In genomic region chr19:46493236-46494114, GRCh38 we compare ENCODE assay signal across 9 cellular contexts. TPM values are rescaled to one million over a fixed set of nuclear protein-coding genes. Genes with fewer than 3 reads are reported as not detected.
DNase-seq lines count a peak whose midpoint lies in the region; ATAC-seq and TF ChIP-seq lines count a peak whose summit lies in the region.
"Had no signal": no experiment of that assay in that cellular context is flagged by ENCODE, and none has a peak within 500 bp of the region (broad histone marks: within the 10 kb centered on the region; RNA-seq: fewer than 3 reads in every experiment).

No MANE protein-coding gene starts in this region.

- DNase-seq in activated T-helper 2 cell treated with anti-CD3 and anti-CD28 coated beads, Interferon-gamma antibody, Interleukin-2, Interleukin-4, amounts not matched to agents 10 μg/mL and 5 μg/mL and 100 μg/mL, durations not matched to agents 14 hours and 24 hours and 36 hours (ENCODE audit: low spot score) = no peak
- DNase-seq in left cardiac atrium (peak; percentile 64), foreskin keratinocyte (no peak), NCI-H2171 (lab: John Stamatoyannopoulos, UW) (no peak), NCI-H524 treated with DMSO at 0.1 percent for 48 hours (lab: John Stamatoyannopoulos, UW) (no peak)
- DNase-seq in effector CD8-positive, alpha-beta T cell (lab: John Stamatoyannopoulos, UW) = no peak

- peaks cover 4% of the 10 kb centered on the region for H3K4me1 Mint-ChIP-seq in activated T-helper 2 cell treated with anti-CD3 and anti-CD28 coated beads, Interferon-gamma antibody, Interleukin-2, Interleukin-4, amounts not matched to agents 10 μg/mL and 5 μg/mL and 100 μg/mL, durations not matched to agents 14 hours and 24 hours and 36 hours (ENCODE audit: low read depth)

- no peak overlapping the region for H3K27ac Mint-ChIP-seq in activated T-helper 2 cell treated with anti-CD3 and anti-CD28 coated beads, Interferon-gamma antibody, Interleukin-2, Interleukin-4, amounts not matched to agents 10 μg/mL and 5 μg/mL and 100 μg/mL, durations not matched to agents 14 hours and 24 hours and 36 hours

- H3K4me3 ChIP-seq in HUES6 (ENCODE audit: low read depth, low read length) (peak overlapping the region; percentile 47), skeletal muscle tissue (ENCODE audit: low read length in 3 of 3) (peak overlapping the region in 2 of 3 donors; percentile 38 to 49)
- H3K4me3 ChIP-seq: SK-N-MC had no signal

- H3K9ac ChIP-seq in HUES6 (ENCODE audit: low read length) (no peak overlapping the region), skeletal muscle tissue (ENCODE audit: low read depth in 1 of 3, low read length in 3 of 3) (peak overlapping the region in 2 of 3 donors; percentile 32 to 64)

- H3K4me3 Mint-ChIP-seq in activated T-helper 2 cell treated with anti-CD3 and anti-CD28 coated beads, Interferon-gamma antibody, Interleukin-2, Interleukin-4, amounts not matched to agents 10 μg/mL and 5 μg/mL and 100 μg/mL, durations not matched to agents 14 hours and 24 hours and 36 hours (ENCODE audit: low read depth) = peak overlapping the region; percentile 49

- ATAC-seq in left cardiac atrium (peak; percentile 23 to 50), foreskin keratinocyte (no peak)

- TF ChIP-seq CTCF in foreskin keratinocyte (conservative IDR thresholded peaks at IDR 0.05) = no peak

- H3K9me3 ChIP-seq in HUES6 (ENCODE audit: control insufficient read depth, insufficient read depth, low read depth, low read length) (no peaks in the 10 kb centered on the region), skeletal muscle tissue (ENCODE audit: control insufficient read depth in 3 of 3, low read length in 3 of 3) (no peaks in the 10 kb centered on the region)

- intact Hi-C loops in activated T-helper 2 cell treated with anti-CD3 and anti-CD28 coated beads, Interferon-gamma antibody, Interleukin-2, Interleukin-4, amounts not matched to agents 10 μg/mL and 5 μg/mL and 100 μg/mL, durations not matched to agents 14 hours and 24 hours and 36 hours (cut with micrococcal nuclease) = loop anchor here (5.0 kb wide), 1 partner anchor 416 kb away; no protein-coding TSS in a partner anchor
- intact Hi-C loops in left cardiac atrium (cut with DNase I) = no loop called here

- H3K4me1 ChIP-seq in HUES6 (ENCODE audit: control insufficient read depth, insufficient read depth, low read length) (peaks cover 27% of the 10 kb centered on the region), skeletal muscle tissue (ENCODE audit: control insufficient read depth in 3 of 3, insufficient read depth in 3 of 3, low read length in 3 of 3) (peaks cover 9 to 16% (median 13%) of the 10 kb centered on the region in 3 donors), foreskin keratinocyte (peaks cover 4% of the 10 kb centered on the region)

- no peaks in the 10 kb centered on the region for H3K36me3 ChIP-seq in HUES6 (ENCODE audit: control insufficient read depth, insufficient read depth, low read length)
- H3K36me3 ChIP-seq in skeletal muscle tissue (ENCODE audit: control insufficient read depth in 3 of 3, insufficient read depth in 3 of 3, low read length in 3 of 3) = no peaks in the 10 kb centered on the region

- H3K9me3 Mint-ChIP-seq in activated T-helper 2 cell treated with anti-CD3 and anti-CD28 coated beads, Interferon-gamma antibody, Interleukin-2, Interleukin-4, amounts not matched to agents 10 μg/mL and 5 μg/mL and 100 μg/mL, durations not matched to agents 14 hours and 24 hours and 36 hours = no peaks in the 10 kb centered on the region

- H3K27me3 Mint-ChIP-seq in activated T-helper 2 cell treated with anti-CD3 and anti-CD28 coated beads, Interferon-gamma antibody, Interleukin-2, Interleukin-4, amounts not matched to agents 10 μg/mL and 5 μg/mL and 100 μg/mL, durations not matched to agents 14 hours and 24 hours and 36 hours (ENCODE audit: low read depth) = peaks cover 74% of the 10 kb centered on the region

- H3K27me3 ChIP-seq in HUES6 (ENCODE audit: control insufficient read depth, insufficient read depth, low read length) (peaks cover 64% of the 10 kb centered on the region), skeletal muscle tissue (ENCODE audit: control insufficient read depth in 3 of 3, insufficient read depth in 3 of 3, low read length in 3 of 3) (peaks cover 38 to 63% (median 52%) of the 10 kb centered on the region in 3 donors), foreskin keratinocyte (peaks cover 22% of the 10 kb centered on the region)

- H3K36me3 Mint-ChIP-seq in activated T-helper 2 cell treated with anti-CD3 and anti-CD28 coated beads, Interferon-gamma antibody, Interleukin-2, Interleukin-4, amounts not matched to agents 10 μg/mL and 5 μg/mL and 100 μg/mL, durations not matched to agents 14 hours and 24 hours and 36 hours (ENCODE audit: low read depth) = no peaks in the 10 kb centered on the region

- H3K27ac ChIP-seq in HUES6 (ENCODE audit: low read depth, low read length) (no peak overlapping the region), skeletal muscle tissue (ENCODE audit: low read depth, low read length) (no peak overlapping the region), foreskin keratinocyte (no peak overlapping the region)
- H3K27ac ChIP-seq: SK-N-MC had no signal

RNA-seq across cellular contexts. Expression of gene PNMA8B, which starts 2.2 kb away (rescaled TPM):
- not detected in 2 replicates for total RNA-seq in activated T-helper 2 cell treated with anti-CD3 and anti-CD28 coated beads, Interferon-gamma antibody, Interleukin-2, Interleukin-4, amounts not matched to agents 10 μg/mL and 5 μg/mL and 100 μg/mL, durations not matched to agents 14 hours and 24 hours and 36 hours
- total RNA-seq in left cardiac atrium = 1 to 10 TPM; 1.5 to 2.5 TPM
- 3.7 TPM for total RNA-seq in skeletal muscle tissue
- total RNA-seq in foreskin keratinocyte = 0.07 and 0.10 TPM in 2 replicates
- 0.03 TPM in 2 replicates for polyA plus RNA-seq in foreskin keratinocyte

RNA-seq across cellular contexts. Expression of gene PNMA8A, which starts 22.1 kb away (rescaled TPM):
- total RNA-seq in activated T-helper 2 cell treated with anti-CD3 and anti-CD28 coated beads, Interferon-gamma antibody, Interleukin-2, Interleukin-4, amounts not matched to agents 10 μg/mL and 5 μg/mL and 100 μg/mL, durations not matched to agents 14 hours and 24 hours and 36 hours = not detected in 2 replicates
- total RNA-seq in left cardiac atrium (10 to 100 TPM; 13.9 to 16.5 TPM), skeletal muscle tissue (21.4 TPM), foreskin keratinocyte (1.4 TPM in 2 replicates)
- 0.71 and 0.88 TPM in 2 replicates for polyA plus RNA-seq in foreskin keratinocyte
